In the genomic region with DNA sequence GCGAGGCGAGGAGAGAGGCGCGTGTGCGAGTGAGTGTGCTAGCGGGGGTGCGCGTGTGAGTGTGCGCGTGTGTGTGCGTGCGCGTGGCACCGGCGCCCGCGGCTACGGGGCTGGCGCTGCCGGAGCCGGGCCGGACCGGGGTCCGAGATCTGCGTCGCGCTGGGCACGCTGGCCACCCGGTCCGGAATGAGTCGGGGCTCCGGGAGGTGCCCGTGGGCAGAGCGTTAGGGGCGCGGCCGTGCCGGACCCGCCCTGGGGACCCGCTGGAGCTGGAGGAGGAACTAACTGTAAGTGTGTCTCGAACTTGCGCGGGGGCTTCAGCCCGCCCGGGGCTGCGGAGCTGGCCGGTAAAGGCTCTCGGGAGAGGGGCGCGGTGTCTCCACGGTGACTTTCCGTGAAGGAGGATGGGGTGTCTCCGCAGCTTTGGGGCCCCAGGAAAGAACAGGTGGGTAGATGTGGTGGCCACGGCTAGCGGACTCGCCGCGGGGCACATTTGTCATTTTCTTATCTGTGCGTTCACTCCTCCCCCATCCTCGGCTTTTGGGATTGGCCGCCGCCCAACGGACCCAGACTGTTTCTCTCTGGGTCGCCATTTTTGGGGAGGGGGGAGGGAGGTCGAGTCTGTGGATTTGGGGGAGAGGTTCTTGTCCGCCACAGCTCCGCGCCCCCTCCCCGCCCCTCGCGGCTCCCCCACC, we compare ENCODE assay signal across 20 cellular contexts. TPM values are rescaled to one million over a fixed set of nuclear protein-coding genes. Genes with fewer than 3 reads are reported as not detected.
DNase-seq lines count a peak whose midpoint lies in the region; ATAC-seq lines count a peak whose summit lies in the region.
"Had no signal": no experiment of that assay in that cellular context is flagged by ENCODE, and none has a peak within 500 bp of the region (broad histone marks: within the 10 kb centered on the region; RNA-seq: fewer than 3 reads in every experiment).

No MANE protein-coding gene starts in this region.

- no peak for DNase-seq in activated naive CD8-positive, alpha-beta T cell treated with anti-CD3 and anti-CD28 coated beads, Interleukin-2, amount 10 ng/mL, durations not matched to agents 7 days and 5 days
- no peak for DNase-seq in activated naive CD8-positive, alpha-beta T cell treated with anti-CD3 and anti-CD28 coated beads for 36 hours
- DNase-seq in NCI-H345 treated with DMSO at 0.1 percent for 48 hours (lab: John Stamatoyannopoulos, UW; ENCODE audit: unreplicated experiment) (peak; percentile 63), NCI-H82 (lab: John Stamatoyannopoulos, UW) (no peak), left colon (no peak)
- no peak for DNase-seq in stimulated activated effector memory CD8-positive, alpha-beta T cell treated with anti-CD3 and anti-CD28 coated beads, Interleukin-12 subunit alpha, Interleukin-12 subunit beta, amount 100 ng/mL, for 72 hours (ENCODE audit: low spot score in 2 of 2)
- DNase-seq: activated naive CD4-positive, alpha-beta T cell; DND-41; effector memory CD8-positive, alpha-beta T cell; foreskin melanocyte; kidney glomerular epithelial cell; MV-4-11; SHP77 treated with DMSO at 0.1 percent for 48 hours; stimulated activated CD4-positive, alpha-beta T cell treated with anti-CD3 and anti-CD28 coated beads, Interleukin-2, amount 100 ng/mL, for 24 hours; stimulated activated CD8-positive, alpha-beta memory T cell treated with anti-CD3 and anti-CD28 coated beads, Interleukin-4, amount 100 ng/mL, for 48 hours had no signal

- POLR2A ChIA-PET in activated naive CD8-positive, alpha-beta T cell treated with anti-CD3 and anti-CD28 coated beads, Interleukin-2, amount 10 ng/mL, durations not matched to agents 7 days and 5 days (lab: Charles Lee) = no interaction called here

- peaks cover 5% of the 10 kb centered on the region for H3K36me3 Mint-ChIP-seq in activated naive CD8-positive, alpha-beta T cell treated with anti-CD3 and anti-CD28 coated beads, Interleukin-2, amount 10 ng/mL, durations not matched to agents 7 days and 5 days
- no peaks in the 10 kb centered on the region for H3K36me3 Mint-ChIP-seq in activated naive CD8-positive, alpha-beta T cell treated with anti-CD3 and anti-CD28 coated beads for 36 hours
- H3K36me3 Mint-ChIP-seq in activated T-helper 17 cell treated with anti-CD3 and anti-CD28 coated beads, Interleukin-2, amount 50 U/mL, for 72 hours (ENCODE audit: low read depth) = peaks cover 7% of the 10 kb centered on the region
- peaks cover 7% of the 10 kb centered on the region for H3K36me3 Mint-ChIP-seq in stimulated activated effector memory CD8-positive, alpha-beta T cell treated with anti-CD3 and anti-CD28 coated beads, Interleukin-12 subunit alpha, Interleukin-12 subunit beta, amount 100 ng/mL, for 72 hours

- H3K4me1 Mint-ChIP-seq in activated naive CD8-positive, alpha-beta T cell treated with anti-CD3 and anti-CD28 coated beads, Interleukin-2, amount 10 ng/mL, durations not matched to agents 7 days and 5 days = peaks cover 3% of the 10 kb centered on the region
- peaks cover under 1% of the 10 kb centered on the region for H3K4me1 Mint-ChIP-seq in activated naive CD8-positive, alpha-beta T cell treated with anti-CD3 and anti-CD28 coated beads for 36 hours
- no peaks in the 10 kb centered on the region for H3K4me1 Mint-ChIP-seq in activated T-helper 17 cell treated with anti-CD3 and anti-CD28 coated beads, Interleukin-2, amount 50 U/mL, for 72 hours
- H3K4me1 Mint-ChIP-seq in stimulated activated effector memory CD8-positive, alpha-beta T cell treated with anti-CD3 and anti-CD28 coated beads, Interleukin-12 subunit alpha, Interleukin-12 subunit beta, amount 100 ng/mL, for 72 hours = no peaks in the 10 kb centered on the region

- no peak for ATAC-seq in activated naive CD8-positive, alpha-beta T cell treated with anti-CD3 and anti-CD28 coated beads, Interleukin-2, amount 10 ng/mL, durations not matched to agents 7 days and 5 days (ENCODE audit: low read depth)
- no peak for ATAC-seq in activated T-helper 17 cell treated with anti-CD3 and anti-CD28 coated beads, Interleukin-2, amount 50 U/mL, for 72 hours (replicated peaks)
- ATAC-seq in stimulated activated effector memory CD8-positive, alpha-beta T cell treated with anti-CD3 and anti-CD28 coated beads, Interleukin-12 subunit alpha, Interleukin-12 subunit beta, amount 100 ng/mL, for 72 hours = no peak
- no peak for ATAC-seq in left colon
- ATAC-seq: effector memory CD8-positive, alpha-beta T cell had no signal

- H3K27ac Mint-ChIP-seq in activated naive CD8-positive, alpha-beta T cell treated with anti-CD3 and anti-CD28 coated beads, Interleukin-2, amount 10 ng/mL, durations not matched to agents 7 days and 5 days = peak overlapping the region; percentile 42
- H3K27ac Mint-ChIP-seq in activated naive CD8-positive, alpha-beta T cell treated with anti-CD3 and anti-CD28 coated beads for 36 hours = no peak overlapping the region
- H3K27ac Mint-ChIP-seq in activated T-helper 17 cell treated with anti-CD3 and anti-CD28 coated beads, Interleukin-2, amount 50 U/mL, for 72 hours = no peak overlapping the region
- H3K27ac Mint-ChIP-seq in stimulated activated effector memory CD8-positive, alpha-beta T cell treated with anti-CD3 and anti-CD28 coated beads, Interleukin-12 subunit alpha, Interleukin-12 subunit beta, amount 100 ng/mL, for 72 hours = no peak overlapping the region
- H3K27ac Mint-ChIP-seq: effector memory CD8-positive, alpha-beta T cell had no signal

- H3K4me3 Mint-ChIP-seq in activated naive CD8-positive, alpha-beta T cell treated with anti-CD3 and anti-CD28 coated beads, Interleukin-2, amount 10 ng/mL, durations not matched to agents 7 days and 5 days = no peak overlapping the region
- no peak overlapping the region for H3K4me3 Mint-ChIP-seq in activated naive CD8-positive, alpha-beta T cell treated with anti-CD3 and anti-CD28 coated beads for 36 hours
- H3K4me3 Mint-ChIP-seq in activated T-helper 17 cell treated with anti-CD3 and anti-CD28 coated beads, Interleukin-2, amount 50 U/mL, for 72 hours = no peak overlapping the region
- no peak overlapping the region for H3K4me3 Mint-ChIP-seq in stimulated activated effector memory CD8-positive, alpha-beta T cell treated with anti-CD3 and anti-CD28 coated beads, Interleukin-12 subunit alpha, Interleukin-12 subunit beta, amount 100 ng/mL, for 72 hours
- H3K4me3 Mint-ChIP-seq: effector memory CD8-positive, alpha-beta T cell had no signal

- H3K9me3 Mint-ChIP-seq in activated naive CD8-positive, alpha-beta T cell treated with anti-CD3 and anti-CD28 coated beads, Interleukin-2, amount 10 ng/mL, durations not matched to agents 7 days and 5 days = peaks cover 5% of the 10 kb centered on the region
- H3K9me3 Mint-ChIP-seq in activated naive CD8-positive, alpha-beta T cell treated with anti-CD3 and anti-CD28 coated beads for 36 hours = peaks cover 7% of the 10 kb centered on the region
- no peaks in the 10 kb centered on the region for H3K9me3 Mint-ChIP-seq in activated T-helper 17 cell treated with anti-CD3 and anti-CD28 coated beads, Interleukin-2, amount 50 U/mL, for 72 hours
- no peaks in the 10 kb centered on the region for H3K9me3 Mint-ChIP-seq in stimulated activated effector memory CD8-positive, alpha-beta T cell treated with anti-CD3 and anti-CD28 coated beads, Interleukin-12 subunit alpha, Interleukin-12 subunit beta, amount 100 ng/mL, for 72 hours
- H3K9me3 Mint-ChIP-seq: effector memory CD8-positive, alpha-beta T cell had no signal

- intact Hi-C loops in left colon (cut with DNase I, micrococcal nuclease) = no loop called here

- peaks cover 74% of the 10 kb centered on the region for H3K27me3 Mint-ChIP-seq in activated naive CD8-positive, alpha-beta T cell treated with anti-CD3 and anti-CD28 coated beads, Interleukin-2, amount 10 ng/mL, durations not matched to agents 7 days and 5 days
- peaks cover 94% of the 10 kb centered on the region for H3K27me3 Mint-ChIP-seq in activated naive CD8-positive, alpha-beta T cell treated with anti-CD3 and anti-CD28 coated beads for 36 hours
- peaks cover 46% of the 10 kb centered on the region for H3K27me3 Mint-ChIP-seq in activated T-helper 17 cell treated with anti-CD3 and anti-CD28 coated beads, Interleukin-2, amount 50 U/mL, for 72 hours

- peak overlapping the region; percentile 40 for H3K4me3 ChIP-seq in iPS-18c (ENCODE audit: insufficient read depth, low read depth, low read length)
- H3K4me3 ChIP-seq: upper lobe of left lung had no signal

- no peaks in the 10 kb centered on the region for H3K9me3 ChIP-seq in iPS-18c (ENCODE audit: control insufficient read depth, insufficient read depth, low read length)
- H3K9me3 ChIP-seq: upper lobe of left lung had no signal

RNA-seq across cellular contexts. Expression of gene SOX1, which starts 10.1 kb away (rescaled TPM):
- total RNA-seq in activated naive CD8-positive, alpha-beta T cell treated with anti-CD3 and anti-CD28 coated beads, Interleukin-2, amount 10 ng/mL, durations not matched to agents 7 days and 5 days = not detected
- not detected for total RNA-seq in activated naive CD8-positive, alpha-beta T cell treated with anti-CD3 and anti-CD28 coated beads for 36 hours
- total RNA-seq in activated T-helper 17 cell treated with anti-CD3 and anti-CD28 coated beads, Interleukin-2, amount 50 U/mL, for 72 hours = not detected
- under 1 TPM in 1 of 2 donors, not detected in 1; 0.08 TPM for total RNA-seq in left colon
- total RNA-seq: bronchial epithelial cell, HT1080, upper lobe of left lung had no signal
